Comparison of ENCODE assay signal across 8 cellular contexts in genomic region chr19:42242512-42243409, GRCh38. TPM values are rescaled to one million over a fixed set of nuclear protein-coding genes. Genes with fewer than 3 reads are reported as not detected.
DNase-seq lines count a peak whose midpoint lies in the region; ATAC-seq, FAIRE-seq and TF ChIP-seq lines count a peak whose summit lies in the region.

GSK3A (minus strand) TSS chr19:42242602; CDS start chr19:42242465, 137 bp downstream.

- H3K36me3 ChIP-seq in adipocyte (ENCODE audit: control insufficient read depth, insufficient read depth, low read length, severe bottlenecking) (peaks cover 5% of the 10 kb centered on the region), pancreas (no peaks in the 10 kb centered on the region), tibial artery (peaks cover 0 to 19% (median 0%) of the 10 kb centered on the region in 3 donors)

- intact Hi-C loops in Right ventricle myocardium superior (cut with DNase I) (no loop called here), pancreas (cut with DNase I) (loop anchor here in 1 of 3 donors (10.0 kb wide), 2 partner anchors 52 to 192 kb away; no protein-coding TSS in a partner anchor), tibial artery (cut with DNase I; ENCODE audit: low total_unique reads) (no loop called here)

- peak within 1 kb of the TSS; percentile 93 for H3K9ac ChIP-seq in adipocyte (ENCODE audit: low read length)

- ATAC-seq in HG02798 (IDR thresholded peaks at IDR 0.05; ENCODE audit: poor library complexity, unreplicated experiment) (peak; percentile 71), Right ventricle myocardium superior (ENCODE audit: poor library complexity) (peak; percentile 84), pancreas (peak; percentile 71 to 87 (median 81))

- FAIRE-seq in pancreas (lab: Jason Lieb, UNC): peak; percentile 89

- H3K9me3 ChIP-seq in adipocyte (ENCODE audit: control insufficient read depth, low read length) (no peaks in the 10 kb centered on the region), pancreas (no peaks in the 10 kb centered on the region), tibial artery (no peaks in the 10 kb centered on the region)

- no peaks in the 10 kb centered on the region for H3K27me3 ChIP-seq in adipocyte (replicated peaks; ENCODE audit: control insufficient read depth, insufficient read depth, low read length)
- H3K27me3 ChIP-seq in pancreas: no peaks in the 10 kb centered on the region
- H3K27me3 ChIP-seq in tibial artery: no peaks in the 10 kb centered on the region

- TF ChIP-seq CTCF in GM12875 (IDR thresholded peaks at IDR 0.05; ENCODE audit: borderline replicate concordance, insufficient read depth, low read depth, low read length): no peak
- TF ChIP-seq CTCF in pancreas (IDR thresholded peaks at IDR 0.05): no peak
- peak in 1 of 2 experiments; percentile 6 for TF ChIP-seq CTCF in tibial artery (IDR thresholded peaks at IDR 0.05)

- H3K27ac ChIP-seq in pancreas (peak within 1 kb of the TSS; percentile 67 to 92 (median 83)), tibial artery (peak within 1 kb of the TSS; percentile 86 to 94)

- peak; percentile 100 for DNase-seq in NCI-H1436 (lab: John Stamatoyannopoulos, UW)
- peak; percentile 96 for DNase-seq in T follicular helper cell (ENCODE audit: low read depth)
- peak; percentile 99 for DNase-seq in adipocyte (ENCODE audit: low read depth)
- DNase-seq in Right ventricle myocardium superior: peak; percentile 99
- peak; percentile 96 to 99 (median 98) for DNase-seq in pancreas
- peak; percentile 99 to 100 for DNase-seq in tibial artery

- peaks cover 33% of the 10 kb centered on the region for H3K4me1 ChIP-seq in adipocyte (ENCODE audit: control insufficient read depth, insufficient read depth, low read length)
- peaks cover 0 to 16% (median 7%) of the 10 kb centered on the region in 3 donors for H3K4me1 ChIP-seq in pancreas
- peaks cover 3 to 54% (median 44%) of the 10 kb centered on the region in 4 donors for H3K4me1 ChIP-seq in tibial artery

- H3K4me3 ChIP-seq in GM12875 (ENCODE audit: low read depth, low read length) (peak within 1 kb of the TSS; percentile 78), adipocyte (ENCODE audit: low read length) (peak within 1 kb of the TSS; percentile 89), pancreas (peak within 1 kb of the TSS; percentile 74 to 91 (median 81)), tibial artery (peak within 1 kb of the TSS; percentile 73 to 94)

- 0% methylated on average over 69 to 76 of the region's 76 CpGs for WGBS in pancreas, 2 donors

RNA-seq across cellular contexts. Expression of gene GSK3A, which starts in this region (rescaled TPM):
- total RNA-seq in Right ventricle myocardium superior: 35.6 TPM
- total RNA-seq in pancreas: 10 to 100 TPM in 5 of 6 donors, 1 to 10 TPM in 1; 9.9 to 19.4 (median 14.5) TPM
- 10 to 100 TPM; 25.7 to 27.6 TPM for polyA plus RNA-seq in pancreas

Comparison
In these comparisons a context has a peak if more than half of its experiments do, and no peak if none do; other contexts are left out.
1. Peak in every context shown above with its lines: DNase-seq, ATAC-seq, H3K4me3 ChIP-seq and H3K27ac ChIP-seq.